ENCODE assay signal across 16 cellular contexts in the genomic region with DNA sequence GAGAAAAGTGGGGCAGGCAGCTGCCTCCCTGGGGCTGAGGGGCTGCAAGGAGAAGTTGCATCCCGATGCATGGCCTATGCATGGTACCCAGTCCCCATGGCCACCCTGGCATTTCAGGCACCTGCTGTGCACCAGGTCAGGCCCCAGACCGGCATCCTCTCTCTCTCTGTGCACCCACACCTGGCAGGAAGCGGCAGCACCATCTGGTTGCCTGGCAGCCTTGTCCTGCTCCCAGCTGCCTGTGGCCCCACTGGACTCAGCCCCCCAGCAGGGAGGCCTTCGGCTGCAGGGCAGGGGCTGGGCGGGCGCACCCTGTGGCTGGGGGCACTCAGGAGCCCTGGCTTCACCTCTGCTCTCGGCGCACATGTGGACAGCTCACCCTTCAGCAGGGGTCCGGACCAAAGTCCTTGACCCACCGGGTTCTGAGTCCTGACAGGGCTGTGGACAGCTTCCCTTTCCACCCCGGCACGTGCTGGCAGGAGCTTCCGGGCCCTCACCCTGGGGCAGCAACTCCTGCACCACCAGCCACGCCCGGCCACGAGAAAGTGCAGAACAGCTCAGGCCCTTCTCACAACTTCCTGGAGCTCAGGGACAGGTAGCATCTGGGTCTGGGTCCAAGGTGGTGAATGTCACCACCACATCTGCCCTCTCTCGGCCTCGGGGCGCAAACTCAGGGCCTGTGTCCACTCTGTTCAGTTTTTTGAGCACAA. TPM values are rescaled to one million over a fixed set of nuclear protein-coding genes. Genes with fewer than 3 reads are reported as not detected.
A peak's percentile ranks its signal among the peaks of the same experiment; 100 is the strongest.
DNase-seq lines count a peak whose midpoint lies in the region; ATAC-seq and TF ChIP-seq lines count a peak whose summit lies in the region.
"Had no signal": no experiment of that assay in that cellular context is flagged by ENCODE, and none has a peak within 500 bp of the region (broad histone marks: within the 10 kb centered on the region; RNA-seq: fewer than 3 reads in every experiment).

No MANE protein-coding gene starts in this region.

- TF ChIP-seq CTCF in 22Rv1 (IDR thresholded peaks at IDR 0.05) (no peak), C4-2B (conservative IDR thresholded peaks at IDR 0.05) (no peak), prostate gland (IDR thresholded peaks at IDR 0.05) (no peak)

- H3K9me3 ChIP-seq in endocrine pancreas (ENCODE audit: control insufficient read depth, low read length): no peaks in the 10 kb centered on the region
- no peaks in the 10 kb centered on the region for H3K9me3 ChIP-seq in prostate gland
- H3K9me3 ChIP-seq: A549, BE2C, HAP-1, MG63, Peyer's patch, SJSA1 had no signal

- H3K27me3 ChIP-seq in endocrine pancreas (ENCODE audit: control insufficient read depth, insufficient read depth, low read length): no peaks in the 10 kb centered on the region
- H3K27me3 ChIP-seq in prostate gland (replicated peaks; ENCODE audit: insufficient read depth): no peaks in the 10 kb centered on the region
- H3K27me3 ChIP-seq: BE2C, MG63, Peyer's patch, SJSA1 had no signal

- WGBS in prostate gland: 92% methylated on average over 13 of the region's 19 CpGs

- H3K9ac ChIP-seq in endocrine pancreas (ENCODE audit: control insufficient read depth, insufficient read depth, low read length): peak overlapping the region; percentile 13

- ATAC-seq in HG02678 (IDR thresholded peaks at IDR 0.05; ENCODE audit: unreplicated experiment) (no peak), GM18511 (IDR thresholded peaks at IDR 0.05; ENCODE audit: unreplicated experiment) (no peak)

- H3K36me3 ChIP-seq in endocrine pancreas (ENCODE audit: control insufficient read depth, insufficient read depth, low read length) (no peaks in the 10 kb centered on the region), prostate gland (no peaks in the 10 kb centered on the region)
- H3K36me3 ChIP-seq: BE2C, MG63 had no signal

- H3K4me1 ChIP-seq in endocrine pancreas (ENCODE audit: control insufficient read depth, insufficient read depth, low read length) (no peaks in the 10 kb centered on the region), prostate gland (replicated peaks) (peaks cover 23% of the 10 kb centered on the region)
- H3K4me1 ChIP-seq: BE2C, HAP-1, SJSA1 had no signal

- no peak overlapping the region for H3K4me3 ChIP-seq in endocrine pancreas (ENCODE audit: control insufficient read depth, insufficient read depth, low read length)
- H3K4me3 ChIP-seq in prostate gland: no peak overlapping the region
- H3K4me3 ChIP-seq: A549, HAP-1, MG63, Peyer's patch, SJSA1 had no signal

- H3K27ac ChIP-seq in 22Rv1 (0 out of 2 replicates have a peak overlapping the region, but pooled peaks have one; percentile 22), C4-2B (peak overlapping the region; percentile 24; the same call in 1 of the 2 replicates), prostate gland (no peak overlapping the region)
- H3K27ac ChIP-seq: A549, SJSA1 had no signal

- intact Hi-C loops in prostate gland (cut with DNase I): loop anchor here (1.0 kb wide), 1 partner anchor 41 kb away; no protein-coding TSS in a partner anchor

- DNase-seq in NCI-H69 (lab: John Stamatoyannopoulos, UW) (peak; percentile 31), prostate gland (ENCODE audit: low spot score) (no peak), cerebellar cortex (ENCODE audit: low spot score) (no peak)
- DNase-seq: NCI-H187 treated with DMSO at 0.1 percent for 48 hours had no signal

- no peak for TF ChIP-seq POLR2A in prostate gland (IDR thresholded peaks at IDR 0.05)

RNA-seq across cellular contexts. Expression of a gene that starts 36.7 kb away (rescaled TPM):
- total RNA-seq in prostate gland: 10 to 100 TPM; 15.0 to 19.1 TPM

RNA-seq across cellular contexts. Expression of a gene that starts 36.8 kb away (rescaled TPM):
- 10 to 100 TPM; 11.6 to 30.3 TPM for total RNA-seq in prostate gland

RNA-seq across cellular contexts. Expression of a gene that starts 42.0 kb away (rescaled TPM):
- total RNA-seq in prostate gland: 100 to 1,000 TPM; 156 to 202 TPM

RNA-seq across cellular contexts. Expression of a gene that starts 56.7 kb away (rescaled TPM):
- total RNA-seq in prostate gland: 1 to 10 TPM in 1 of 2 donors, under 1 TPM in 1; 0.46 to 2.8 TPM
- total RNA-seq: NCI-H460 had no signal

Comparison
In these comparisons a context has a peak if more than half of its experiments do, and no peak if none do; other contexts are left out.
1. H3K27ac ChIP-seq: peak in 22Rv1 (single experiment) and C4-2B (single experiment); none in prostate gland (0 of 2).